Comparison of ENCODE assay signal across 8 cellular contexts in genomic region chr6:109461205-109461604, GRCh38. TPM values are rescaled to one million over a fixed set of nuclear protein-coding genes. Genes with fewer than 3 reads are reported as not detected.
A peak's percentile ranks its signal among the peaks of the same experiment; 100 is the strongest.
DNase-seq lines count a peak whose midpoint lies in the region; ATAC-seq, FAIRE-seq and TF ChIP-seq lines count a peak whose summit lies in the region.
"Not testable (repeated sequence)": the region's sequence is repeated elsewhere in the genome, so short reads cannot be mapped to it uniquely, and the experiment has no call there.
"Had no signal": no experiment of that assay in that cellular context is flagged by ENCODE, and none has a peak within 500 bp of the region (broad histone marks: within the 10 kb centered on the region; RNA-seq: fewer than 3 reads in every experiment).

No MANE protein-coding gene starts in this region.

- not testable (repeated sequence) for H3K79me1 ChIP-seq in H1 (ENCODE audit: low read depth, low read length)

- H3K23ac ChIP-seq in H1 (ENCODE audit: insufficient read length), result not testable (repeated sequence)

- CTCF ChIA-PET in CD4-positive, alpha-beta T cell (lab: Charles Lee), result interaction anchor here (1.3 to 1.9 kb wide), 3 partner anchors 8 to 79 kb away, joined by 3 to 9 read pairs (median 4); partner anchors contain the start of gene CD164
- CTCF ChIA-PET in activated CD4-positive, alpha-beta memory T cell treated with anti-CD3 and anti-CD28 coated beads for 36 hours (lab: Charles Lee), result interaction anchor here (1.4 kb wide), 1 partner anchor 18 kb away, joined by 3 read pairs; no protein-coding TSS in a partner anchor
- CTCF ChIA-PET in H1 (lab: Charles Lee; ENCODE audit: partially characterized antibody), result interaction anchor here (1.2 kb wide), 1 partner anchor 26 kb away, joined by 4 read pairs; no protein-coding TSS in a partner anchor

- ATAC-seq in CD4-positive, alpha-beta T cell (ENCODE audit: poor library complexity); memory B cell (ENCODE audit: low read depth): not testable (repeated sequence)

- not testable (repeated sequence) for H4K8ac ChIP-seq in H1 (ENCODE audit: extremely low read depth, insufficient read depth, low read length)

- H3K14ac ChIP-seq in H1 (ENCODE audit: insufficient read length), result not testable (repeated sequence)

- H2BK15ac ChIP-seq in H1 (ENCODE audit: low read length), result not testable (repeated sequence)

- not testable (repeated sequence) for H4K91ac ChIP-seq in H1 (replicated peaks; ENCODE audit: insufficient read length, low read length)

- H3K56ac ChIP-seq in H1 (replicated peaks; ENCODE audit: insufficient read length, low read depth, low read length), result not testable (repeated sequence)

- H3F3A ChIP-seq in MM.1S (ENCODE audit: insufficient read depth, low read length), result peaks cover 43% of the 10 kb centered on the region

- 97% methylated on average over 1 of the region's 1 CpG; no CpG with 5 or more reads in 1 of the 2 experiments for WGBS in H1 (ENCODE audit: extremely low coverage in 1 of 2, insufficient coverage in 1 of 2, insufficient read length in 1 of 2, insufficient replicate concordance in 2 of 2, low coverage in 1 of 2, low lambda C conversion rate in 2 of 2, missing lambda C conversion rate in 1 of 2), 2 experiments

- TF ChIP-seq EP300 in H1 (IDR thresholded peaks at IDR 0.05; ENCODE audit: borderline replicate concordance in 1 of 2, low read depth in 2 of 2, low read length in 2 of 2), result not testable (repeated sequence)

- not testable (repeated sequence) for TF ChIP-seq CTCF in CD4-positive, alpha-beta T cell (IDR thresholded peaks at IDR 0.05); MM.1S (IDR thresholded peaks at IDR 0.05; ENCODE audit: low read length); H1 (IDR thresholded peaks at IDR 0.05; ENCODE audit: control extremely low read depth in 1 of 3, insufficient read depth in 1 of 3, low read depth in 1 of 3, low read length in 3 of 3); progenitor cell of endocrine pancreas (IDR thresholded peaks at IDR 0.05; ENCODE audit: unreplicated experiment)

- H3K27me3 ChIP-seq in CD4-positive, alpha-beta T cell (ENCODE audit: control insufficient read depth, insufficient read depth, low read length); MM.1S (replicated peaks; ENCODE audit: insufficient read depth, low read length); H1 (replicated peaks in 1 of 4; ENCODE audit: control insufficient read depth in 3 of 4, extremely low read depth in 1 of 4, insufficient read depth in 3 of 4, low read length in 3 of 4): not testable (repeated sequence)

- not testable (repeated sequence) for H2AFZ ChIP-seq in MM.1S (ENCODE audit: low read length); H1 (ENCODE audit: low read length)

- H2AK5ac ChIP-seq in H1 (ENCODE audit: low read depth, low read length), result not testable (repeated sequence)

- H4K20me1 ChIP-seq in MM.1S (ENCODE audit: insufficient read depth, low read length); H1 (replicated peaks in 1 of 2; ENCODE audit: control insufficient read depth in 1 of 2, insufficient read depth in 2 of 2, low read length in 2 of 2): not testable (repeated sequence)

- not testable (repeated sequence) for H3K9me3 ChIP-seq in CD4-positive, alpha-beta T cell (ENCODE audit: control insufficient read depth, low read length); MM.1S (replicated peaks; ENCODE audit: insufficient read depth, low read length); H1 (ENCODE audit: insufficient read depth in 2 of 2, low read depth in 1 of 2, low read length in 1 of 2)

- not testable (repeated sequence) for TF ChIP-seq POLR2A in H1 (IDR thresholded peaks at IDR 0.05; ENCODE audit: control extremely low read depth in 1 of 2, low read depth in 2 of 2, low read length in 2 of 2)

- not testable (repeated sequence) for H3K4me3 Mint-ChIP-seq in CD4-positive, alpha-beta T cell; activated CD4-positive, alpha-beta memory T cell treated with anti-CD3 and anti-CD28 coated beads for 36 hours; activated naive CD8-positive, alpha-beta T cell; memory B cell; progenitor cell of endocrine pancreas (ENCODE audit: low read depth)

- H3K9ac ChIP-seq in MM.1S (ENCODE audit: low read length); H1 (replicated peaks in 1 of 4; ENCODE audit: extremely low read depth in 1 of 4, low read depth in 3 of 4, low read length in 3 of 4): not testable (repeated sequence)

- H3K4me3 ChIP-seq in MM.1S (ENCODE audit: low read length); H1 (ENCODE audit: extremely low read depth in 1 of 4, insufficient read depth in 2 of 4, low read depth in 3 of 4, low read length in 4 of 4): not testable (repeated sequence)

- H3K27ac ChIP-seq in CD4-positive, alpha-beta T cell (ENCODE audit: low read depth, low read length); H1 (ENCODE audit: low read depth, low read length): not testable (repeated sequence)
- H3K27ac ChIP-seq in MM.1S (ENCODE audit: low read length), result peak overlapping the region; percentile 85; the same call in 1 of the 2 replicates

- H4K5ac ChIP-seq in H1 (ENCODE audit: insufficient read length, low read depth, low read length), result not testable (repeated sequence)

- peaks cover 56% of the 10 kb centered on the region for H3K4me1 ChIP-seq in MM.1S (ENCODE audit: low read length)
- peaks cover 2 to 10% (median 6%) of the 10 kb centered on the region in 4 experiments; a peak in 6 of 7 replicates for H3K4me1 ChIP-seq in H1 (replicated peaks in 1 of 4; ENCODE audit: control insufficient read depth in 3 of 4, insufficient read depth in 4 of 4, low read length in 3 of 4)

- not testable (repeated sequence) for H3K9me2 ChIP-seq in MM.1S (replicated peaks; ENCODE audit: insufficient read depth, low read length)

- POLR2A ChIA-PET in CD4-positive, alpha-beta T cell (lab: Charles Lee), result interaction anchor here (2.3 to 9.5 kb wide), 3 partner anchors 18 to 79 kb away, joined by 5 to 137 read pairs (median 86); partner anchors contain the start of genes CD164, PPIL6, SMPD2 and ZBTB24
- POLR2A ChIA-PET in activated CD4-positive, alpha-beta memory T cell treated with anti-CD3 and anti-CD28 coated beads for 36 hours (lab: Charles Lee), result not testable (repeated sequence)
- POLR2A ChIA-PET in H1 (lab: Charles Lee; ENCODE audit: partially characterized antibody), result interaction anchor here (0.6 kb wide), 1 partner anchor 19 kb away, joined by 3 read pairs; no protein-coding TSS in a partner anchor

- peaks cover 50% of the 10 kb centered on the region for H3K36me3 Mint-ChIP-seq in CD4-positive, alpha-beta T cell (ENCODE audit: low read depth)
- H3K36me3 Mint-ChIP-seq in activated CD4-positive, alpha-beta memory T cell treated with anti-CD3 and anti-CD28 coated beads for 36 hours, result peaks cover 42% of the 10 kb centered on the region
- H3K36me3 Mint-ChIP-seq in activated naive CD8-positive, alpha-beta T cell, result peaks cover 18% of the 10 kb centered on the region
- H3K36me3 Mint-ChIP-seq in memory B cell, result peaks cover 24% of the 10 kb centered on the region
- H3K36me3 Mint-ChIP-seq in progenitor cell of endocrine pancreas (ENCODE audit: insufficient read depth), result peaks cover 17% of the 10 kb centered on the region

- H3K4me2 ChIP-seq in MM.1S (ENCODE audit: low read depth, low read length), result peak overlapping the region; percentile 58
- not testable (repeated sequence) for H3K4me2 ChIP-seq in H1 (ENCODE audit: insufficient read depth in 1 of 2, low read depth in 2 of 2, low read length in 2 of 2)

- not testable (repeated sequence) for TF ChIP-seq RAD21 in H1 (IDR thresholded peaks at IDR 0.05 in 1 of 2, conservative IDR thresholded peaks at IDR 0.05 in 1 of 2; ENCODE audit: low read depth in 2 of 2, low read length in 2 of 2)

- H3K79me2 ChIP-seq in MM.1S (ENCODE audit: low read length), result peaks cover 68% of the 10 kb centered on the region
- peaks cover 0 to 15% of the 10 kb centered on the region in 2 experiments; a peak in 2 of 4 replicates for H3K79me2 ChIP-seq in H1 (ENCODE audit: control insufficient read depth in 1 of 2, insufficient read depth in 2 of 2, low read length in 2 of 2)

- peak overlapping the region; percentile 31 for H3K27ac Mint-ChIP-seq in CD4-positive, alpha-beta T cell
- H3K27ac Mint-ChIP-seq in activated CD4-positive, alpha-beta memory T cell treated with anti-CD3 and anti-CD28 coated beads for 36 hours, result peak overlapping the region; percentile 43
- H3K27ac Mint-ChIP-seq in activated naive CD8-positive, alpha-beta T cell, result peak overlapping the region; percentile 41
- H3K27ac Mint-ChIP-seq in memory B cell (peak overlapping the region; percentile 48), progenitor cell of endocrine pancreas (peak overlapping the region; percentile 89)

- H3K4me1 Mint-ChIP-seq in CD4-positive, alpha-beta T cell (ENCODE audit: low read depth), result peaks cover 64% of the 10 kb centered on the region
- H3K4me1 Mint-ChIP-seq in activated CD4-positive, alpha-beta memory T cell treated with anti-CD3 and anti-CD28 coated beads for 36 hours (ENCODE audit: low read depth), result peaks cover 74% of the 10 kb centered on the region
- H3K4me1 Mint-ChIP-seq in activated naive CD8-positive, alpha-beta T cell (ENCODE audit: low read depth), result peaks cover 74% of the 10 kb centered on the region
- H3K4me1 Mint-ChIP-seq in memory B cell, result peaks cover 44% of the 10 kb centered on the region
- H3K4me1 Mint-ChIP-seq in progenitor cell of endocrine pancreas (ENCODE audit: low read depth), result peaks cover 23% of the 10 kb centered on the region

- intact Hi-C loops in CD4-positive, alpha-beta T cell (cut with DNase I, micrococcal nuclease); activated CD4-positive, alpha-beta memory T cell treated with anti-CD3 and anti-CD28 coated beads for 36 hours (cut with micrococcal nuclease): not testable (repeated sequence)

- H3K27me3 Mint-ChIP-seq in CD4-positive, alpha-beta T cell; activated CD4-positive, alpha-beta memory T cell treated with anti-CD3 and anti-CD28 coated beads for 36 hours; activated naive CD8-positive, alpha-beta T cell; memory B cell; progenitor cell of endocrine pancreas: not testable (repeated sequence)

- not testable (repeated sequence) for H2BK5ac ChIP-seq in H1 (ENCODE audit: low read depth, low read length)

- H3K23me2 ChIP-seq in H1 (ENCODE audit: low read depth, low read length), result not testable (repeated sequence)

- FAIRE-seq in H1 (lab: Jason Lieb, UNC), result not testable (repeated sequence)

- not testable (repeated sequence) for H2BK12ac ChIP-seq in H1 (ENCODE audit: low read depth, low read length)

- not testable (repeated sequence) for DNase-seq in CD4-positive, alpha-beta T cell; MM.1S; activated CD4-positive, alpha-beta memory T cell treated with anti-CD3 and anti-CD28 coated beads for 36 hours; H1 (ENCODE audit: low read depth in 1 of 2, low spot score in 2 of 2); memory B cell (ENCODE audit: low spot score in 2 of 2); progenitor cell of endocrine pancreas (ENCODE audit: low spot score, unreplicated experiment)

- H2BK20ac ChIP-seq in H1 (ENCODE audit: low read length), result not testable (repeated sequence)

- H3K9me3 Mint-ChIP-seq in CD4-positive, alpha-beta T cell; activated CD4-positive, alpha-beta memory T cell treated with anti-CD3 and anti-CD28 coated beads for 36 hours; activated naive CD8-positive, alpha-beta T cell (ENCODE audit: low read depth); memory B cell; progenitor cell of endocrine pancreas (ENCODE audit: low read depth): not testable (repeated sequence)

- H3K18ac ChIP-seq in H1 (ENCODE audit: extremely low read depth, low read length), result not testable (repeated sequence)

- H3K4ac ChIP-seq in H1 (replicated peaks; ENCODE audit: insufficient read length, low read depth, low read length), result not testable (repeated sequence)

- not testable (repeated sequence) for H2BK120ac ChIP-seq in H1 (replicated peaks; ENCODE audit: low read depth, low read length)

- H3K36me3 ChIP-seq in MM.1S (replicated peaks; ENCODE audit: insufficient read depth, low read length) (peaks cover 11% of the 10 kb centered on the region), H1 (ENCODE audit: control insufficient read depth in 2 of 4, insufficient read depth in 4 of 4, low read length in 3 of 4) (peaks cover 12 to 54% (median 26%) of the 10 kb centered on the region in 4 experiments)

RNA-seq across cellular contexts. Expression of gene MICAL1, which starts 5.6 kb away (rescaled TPM):
- total RNA-seq in CD4-positive, alpha-beta T cell, result 100 to 1,000 TPM; 106 to 107 TPM
- total RNA-seq in activated CD4-positive, alpha-beta memory T cell treated with anti-CD3 and anti-CD28 coated beads for 36 hours, result 10 to 100 TPM; 39.4 to 45.0 TPM
- total RNA-seq in H1 (2021; fragmentation: NEBNext Ultra II Directional; extraction: Animal tissue kit (Norgen Biotek cat#: 25700)), result 51.3 and 55.4 TPM in 2 replicates
- 42.5 and 61.9 TPM in 2 replicates for polyA plus RNA-seq in H1 (2011; rRNA removed)
- 64.0 TPM for polyA plus RNA-seq in H1 (2011; cell fraction: cytosol; rRNA removed)
- 305 TPM for polyA plus RNA-seq in H1 (2011; cell fraction: nucleus; rRNA removed)
- 47.2 to 66.8 TPM (median 61.2 TPM) in 4 replicates for polyA plus RNA-seq in H1 (2012, experiment 1 of 2)
- polyA plus RNA-seq in H1 (2012, experiment 2 of 2), result 36.4 TPM
- polyA plus RNA-seq in H1 (2013, experiment 1 of 2), result 34.3 TPM
- 30.6 TPM for polyA plus RNA-seq in H1 (2013, experiment 2 of 2)
- 38.4 and 38.6 TPM in 2 replicates for polyA minus RNA-seq in H1 (2011; rRNA and poly(A)+ RNA removed)
- 27.2 TPM for polyA minus RNA-seq in H1 (2011; cell fraction: cytosol; rRNA and poly(A)+ RNA removed)
- polyA minus RNA-seq in H1 (2011; cell fraction: nucleus; rRNA and poly(A)+ RNA removed), result 63.9 TPM
- total RNA-seq in progenitor cell of endocrine pancreas, result 101 and 102 TPM in 2 replicates

RNA-seq across cellular contexts. Expression of gene SMPD2, which starts 20.7 kb away (rescaled TPM):
- total RNA-seq in CD4-positive, alpha-beta T cell, result 10 to 100 TPM; 25.7 to 27.3 TPM
- 1 to 10 TPM; 9.7 TPM for total RNA-seq in activated CD4-positive, alpha-beta memory T cell treated with anti-CD3 and anti-CD28 coated beads for 36 hours
- total RNA-seq in H1 (2021; fragmentation: NEBNext Ultra II Directional; extraction: Animal tissue kit (Norgen Biotek cat#: 25700)), result 10.5 and 11.5 TPM in 2 replicates
- polyA plus RNA-seq in H1 (2011; rRNA removed), result 15.6 and 17.2 TPM in 2 replicates
- polyA plus RNA-seq in H1 (2011; cell fraction: cytosol; rRNA removed), result 12.7 TPM
- 22.3 TPM for polyA plus RNA-seq in H1 (2011; cell fraction: nucleus; rRNA removed)
- polyA plus RNA-seq in H1 (2012, experiment 1 of 2), result 9.5 to 13.6 TPM (median 12.0 TPM) in 4 replicates
- 18.2 TPM for polyA plus RNA-seq in H1 (2012, experiment 2 of 2)
- polyA plus RNA-seq in H1 (2013, experiment 1 of 2), result 7.7 TPM
- 7.4 TPM for polyA plus RNA-seq in H1 (2013, experiment 2 of 2)
- polyA minus RNA-seq in H1 (2011; rRNA and poly(A)+ RNA removed), result 19.4 and 23.2 TPM in 2 replicates
- polyA minus RNA-seq in H1 (2011; cell fraction: cytosol; rRNA and poly(A)+ RNA removed), result 12.9 TPM
- 29.9 TPM for polyA minus RNA-seq in H1 (2011; cell fraction: nucleus; rRNA and poly(A)+ RNA removed)
- total RNA-seq in progenitor cell of endocrine pancreas, result 13.6 and 17.5 TPM in 2 replicates

RNA-seq across cellular contexts. Expression of gene PPIL6, which starts 20.8 kb away (rescaled TPM):
- 1 to 10 TPM in 1 of 2 experiments, under 1 TPM in 1; 0.84 to 1.3 TPM for total RNA-seq in CD4-positive, alpha-beta T cell
- under 1 TPM; 0.43 to 0.46 TPM for total RNA-seq in activated CD4-positive, alpha-beta memory T cell treated with anti-CD3 and anti-CD28 coated beads for 36 hours
- total RNA-seq in H1 (2021; fragmentation: NEBNext Ultra II Directional; extraction: Animal tissue kit (Norgen Biotek cat#: 25700)), result 1.3 and 1.5 TPM in 2 replicates
- 0.19 and 0.42 TPM in 2 replicates for polyA plus RNA-seq in H1 (2011; rRNA removed)
- 0.84 TPM for polyA plus RNA-seq in H1 (2011; cell fraction: cytosol; rRNA removed)
- 0.39 TPM for polyA plus RNA-seq in H1 (2011; cell fraction: nucleus; rRNA removed)
- polyA plus RNA-seq in H1 (2012, experiment 1 of 2), result 0.44 to 1.5 TPM (median 0.61 TPM) in 4 replicates
- 0.13 TPM for polyA plus RNA-seq in H1 (2012, experiment 2 of 2)
- 0.55 TPM for polyA plus RNA-seq in H1 (2013, experiment 1 of 2)
- 0.40 TPM for polyA plus RNA-seq in H1 (2013, experiment 2 of 2)
- 1.1 TPM in 1 of 2 replicates, not detected in the other for polyA minus RNA-seq in H1 (2011; rRNA and poly(A)+ RNA removed)
- not detected for polyA minus RNA-seq in H1 (2011; cell fraction: cytosol; rRNA and poly(A)+ RNA removed)
- polyA minus RNA-seq in H1 (2011; cell fraction: nucleus; rRNA and poly(A)+ RNA removed), result 1.9 TPM
- 7.0 and 7.9 TPM in 2 replicates for total RNA-seq in progenitor cell of endocrine pancreas
- total RNA-seq: Caco-2 had no signal

RNA-seq across cellular contexts. Expression of gene ZBTB24, which starts 21.8 kb away (rescaled TPM):
- total RNA-seq in CD4-positive, alpha-beta T cell, result 10 to 100 TPM; 10.4 to 10.5 TPM
- total RNA-seq in activated CD4-positive, alpha-beta memory T cell treated with anti-CD3 and anti-CD28 coated beads for 36 hours, result 10 to 100 TPM; 10.9 to 11.8 TPM
- total RNA-seq in H1 (2021; fragmentation: NEBNext Ultra II Directional; extraction: Animal tissue kit (Norgen Biotek cat#: 25700)), result 20.5 and 21.0 TPM in 2 replicates
- polyA plus RNA-seq in H1 (2011; rRNA removed), result 5.9 and 7.5 TPM in 2 replicates
- 7.7 TPM for polyA plus RNA-seq in H1 (2011; cell fraction: cytosol; rRNA removed)
- polyA plus RNA-seq in H1 (2011; cell fraction: nucleus; rRNA removed), result 6.5 TPM
- 8.0 to 12.5 TPM (median 9.3 TPM) in 4 replicates for polyA plus RNA-seq in H1 (2012, experiment 1 of 2)
- 1.4 TPM for polyA plus RNA-seq in H1 (2012, experiment 2 of 2)
- 10.2 TPM for polyA plus RNA-seq in H1 (2013, experiment 1 of 2)
- 9.3 TPM for polyA plus RNA-seq in H1 (2013, experiment 2 of 2)
- polyA minus RNA-seq in H1 (2011; rRNA and poly(A)+ RNA removed), result 17.3 and 22.3 TPM in 2 replicates
- polyA minus RNA-seq in H1 (2011; cell fraction: cytosol; rRNA and poly(A)+ RNA removed), result 12.2 TPM
- polyA minus RNA-seq in H1 (2011; cell fraction: nucleus; rRNA and poly(A)+ RNA removed), result 14.7 TPM
- 10.8 and 11.4 TPM in 2 replicates for total RNA-seq in progenitor cell of endocrine pancreas

Comparison
In these comparisons a context has a peak if more than half of its experiments do, and no peak if none do; other contexts are left out.
1. H3K27ac Mint-ChIP-seq: peak in every context shown above with its lines; median percentile 89 in progenitor cell of endocrine pancreas; 48 in memory B cell; 43 in activated CD4-positive, alpha-beta memory T cell treated with anti-CD3 and anti-CD28 coated beads for 36 hours; 41 in activated naive CD8-positive, alpha-beta T cell; 31 in CD4-positive, alpha-beta T cell.